In genomic region chr15:98292442-98293240, GRCh38 we compare ENCODE assay signal across 8 cellular contexts.
DNase-seq lines count a peak whose midpoint lies in the region; ATAC-seq and TF ChIP-seq lines count a peak whose summit lies in the region.

No MANE protein-coding gene starts in this region.

- H3K4me1 Mint-ChIP-seq in activated naive CD4-positive, alpha-beta T cell treated with anti-CD3 and anti-CD28 coated beads for 36 hours (ENCODE audit: low read depth), result peaks cover 6% of the 10 kb centered on the region

- CTCF ChIA-PET in activated naive CD4-positive, alpha-beta T cell treated with anti-CD3 and anti-CD28 coated beads for 36 hours (lab: Charles Lee), result interaction anchor here (0.8 to 2.0 kb wide), 6 partner anchors 8 to 135 kb away, joined by 3 to 9 read pairs (median 6); no protein-coding TSS in a partner anchor

- peak; percentile 73 for ATAC-seq in HG02938 (IDR thresholded peaks at IDR 0.05; ENCODE audit: unreplicated experiment)
- peak; percentile 68 for ATAC-seq in stimulated activated naive CD8-positive, alpha-beta T cell treated with anti-CD3 and anti-CD28 coated beads, Interleukin-15, Interleukin-2, amounts not matched to agents 100 U/mL and 50 U/mL, for 24 hours

- H3K4me3 Mint-ChIP-seq in activated naive CD4-positive, alpha-beta T cell treated with anti-CD3 and anti-CD28 coated beads for 36 hours, result no peak overlapping the region

- no peaks in the 10 kb centered on the region for H3K36me3 Mint-ChIP-seq in activated naive CD4-positive, alpha-beta T cell treated with anti-CD3 and anti-CD28 coated beads for 36 hours (ENCODE audit: low read depth)

- H3K27me3 ChIP-seq in kidney epithelial cell (ENCODE audit: control insufficient read depth, insufficient read depth, low read length), result peaks cover 22% of the 10 kb centered on the region

- TF ChIP-seq CTCF in astrocyte of the spinal cord (IDR thresholded peaks at IDR 0.05; ENCODE audit: low read depth, low read length) (peak; percentile 61), kidney epithelial cell (IDR thresholded peaks at IDR 0.05; ENCODE audit: insufficient read depth, low read length, poor library complexity, severe bottlenecking) (peak; percentile 92)

- peaks cover 37% of the 10 kb centered on the region for H3K27me3 Mint-ChIP-seq in activated naive CD4-positive, alpha-beta T cell treated with anti-CD3 and anti-CD28 coated beads for 36 hours (ENCODE audit: low read depth)

- no peaks in the 10 kb centered on the region for H3K36me3 ChIP-seq in kidney epithelial cell (ENCODE audit: control insufficient read depth, insufficient read depth, low read length)

- H3K27ac Mint-ChIP-seq in activated naive CD4-positive, alpha-beta T cell treated with anti-CD3 and anti-CD28 coated beads for 36 hours, result no peak overlapping the region

- in situ Hi-C loops in astrocyte of the spinal cord (cut with HindIII; ENCODE audit: low sequenced_read_pairs), result no loop called here

- H3K4me3 ChIP-seq in astrocyte of the spinal cord (ENCODE audit: low read depth, low read length), result no peak overlapping the region
- no peak overlapping the region for H3K4me3 ChIP-seq in kidney epithelial cell (ENCODE audit: low read depth, low read length)

- DNase-seq in activated naive CD4-positive, alpha-beta T cell treated with anti-CD3 and anti-CD28 coated beads for 36 hours, result peak; percentile 71
- DNase-seq in activated naive CD4-positive, alpha-beta T cell treated with Interleukin-2 at 50 U/mL for 16 hours, result no peak
- DNase-seq in NOMO-1 treated with DMSO at 0.1 percent for 48 hours (lab: John Stamatoyannopoulos, UW; ENCODE audit: unreplicated experiment) (peak; percentile 1), astrocyte of the spinal cord (ENCODE audit: low read depth, low spot score) (no peak), kidney epithelial cell (ENCODE audit: low read depth) (no peak), NCI-H1092 treated with DMSO at 0.1 percent for 48 hours (lab: John Stamatoyannopoulos, UW) (no peak)
- peak; percentile 68 for DNase-seq in stimulated activated naive CD8-positive, alpha-beta T cell treated with anti-CD3 and anti-CD28 coated beads, Interleukin-15, Interleukin-2, amounts not matched to agents 100 U/mL and 50 U/mL, for 24 hours

- H3K9me3 Mint-ChIP-seq in activated naive CD4-positive, alpha-beta T cell treated with anti-CD3 and anti-CD28 coated beads for 36 hours, result no peaks in the 10 kb centered on the region

- intact Hi-C loops in activated naive CD4-positive, alpha-beta T cell treated with anti-CD3 and anti-CD28 coated beads for 36 hours (cut with micrococcal nuclease), result loop anchor here (5.0 kb wide), 3 partner anchors 130 to 385 kb away; no protein-coding TSS in a partner anchor

Comparison
In these comparisons a context has a peak if more than half of its experiments do, and no peak if none do; other contexts are left out.
1. DNase-seq: peak in activated naive CD4-positive, alpha-beta T cell treated with anti-CD3 and anti-CD28 coated beads for 36 hours (single experiment), NOMO-1 treated with DMSO at 0.1 percent for 48 hours (single experiment) and stimulated activated naive CD8-positive, alpha-beta T cell treated with anti-CD3 and anti-CD28 coated beads, Interleukin-15, Interleukin-2, amounts not matched to agents 100 U/mL and 50 U/mL, for 24 hours (single experiment); none in activated naive CD4-positive, alpha-beta T cell treated with Interleukin-2 at 50 U/mL for 16 hours (single experiment), astrocyte of the spinal cord (single experiment), kidney epithelial cell (single experiment) and NCI-H1092 treated with DMSO at 0.1 percent for 48 hours (single experiment).